In the genomic region with DNA sequence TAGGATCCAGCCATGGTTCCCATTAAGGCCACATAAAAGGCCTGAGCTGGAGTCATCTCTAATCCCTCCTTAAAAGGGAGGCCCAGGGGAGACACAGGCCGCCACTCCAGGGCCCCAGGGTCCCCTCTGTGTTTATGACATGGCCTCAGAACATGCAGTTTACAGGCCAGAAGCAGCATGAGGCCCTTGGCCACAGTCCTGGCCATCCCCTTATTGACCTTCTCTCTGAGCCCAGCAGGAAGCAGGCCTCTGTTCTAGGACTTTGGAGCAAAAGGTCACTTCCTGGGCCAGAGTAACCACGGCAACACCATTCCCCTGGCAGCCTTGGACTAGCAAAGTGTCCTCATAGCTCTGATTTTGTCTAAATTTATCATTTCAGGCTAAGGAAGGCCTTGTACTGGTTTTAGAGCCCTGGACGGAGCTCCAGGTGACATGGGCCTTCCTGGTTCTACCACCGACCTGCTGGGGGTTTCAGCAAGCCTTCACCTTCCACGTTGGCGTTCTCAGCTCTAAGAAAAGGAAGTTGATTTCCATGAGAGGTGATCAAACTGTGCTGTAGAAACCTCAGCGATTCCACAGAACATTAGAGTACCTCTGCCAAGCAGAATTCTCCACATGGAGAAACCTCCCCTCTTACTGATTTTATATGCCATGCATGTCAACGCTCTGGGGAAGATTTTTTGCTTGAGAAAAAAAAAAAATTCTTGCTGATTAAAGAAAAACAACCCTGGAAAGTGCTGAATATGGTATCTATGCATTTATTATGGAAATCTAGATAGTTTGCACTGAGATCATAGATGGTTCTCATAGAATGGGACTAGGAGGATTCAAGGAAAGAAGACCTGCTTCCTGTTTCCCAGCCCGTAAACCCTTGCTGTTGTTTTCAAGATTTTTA, we compare ENCODE assay signal across 10 cellular contexts. TPM values are rescaled to one million over a fixed set of nuclear protein-coding genes. Genes with fewer than 3 reads are reported as not detected.
A peak's percentile ranks its signal among the peaks of the same experiment; 100 is the strongest.
DNase-seq lines count a peak whose midpoint lies in the region; ATAC-seq, FAIRE-seq and TF ChIP-seq lines count a peak whose summit lies in the region.
"Had no signal": no experiment of that assay in that cellular context is flagged by ENCODE, and none has a peak within 500 bp of the region (broad histone marks: within the 10 kb centered on the region; RNA-seq: fewer than 3 reads in every experiment).

No MANE protein-coding gene starts in this region.

- H3K27me3 ChIP-seq in endothelial cell of umbilical vein (ENCODE audit: control insufficient read depth in 2 of 2, insufficient read depth in 2 of 2, low read length in 2 of 2), result no peaks in the 10 kb centered on the region

- no peaks in the 10 kb centered on the region for H3K9me3 ChIP-seq in endothelial cell of umbilical vein (replicated peaks; ENCODE audit: control insufficient read depth, insufficient read depth, low read length)

- peak; percentile 72 for FAIRE-seq in endothelial cell of umbilical vein (lab: Jason Lieb, UNC)

- CTCF ChIA-PET in activated CD8-positive, alpha-beta T cell treated with anti-CD3 and anti-CD28 coated beads, Interleukin-2, amount 10 ng/mL, durations not matched to agents 7 days and 5 days (lab: Charles Lee), result interaction anchor here (2.9 kb wide), 1 partner anchor 54 kb away, joined by 12 read pairs; the partner anchor contains the start of gene HS1BP3
- CTCF ChIA-PET in activated CD8-positive, alpha-beta T cell treated with anti-CD3 and anti-CD28 coated beads for 36 hours (lab: Charles Lee), result no interaction called here
- CTCF ChIA-PET in endothelial cell of umbilical vein (lab: Charles Lee), result interaction anchor here (1.7 to 4.3 kb wide), 8 partner anchors 10 to 153 kb away, joined by 5 to 23 read pairs (median 10); no protein-coding TSS in a partner anchor

- dilution Hi-C loops in endothelial cell of umbilical vein (cut with MboI; ENCODE audit: extremely low pct_ligation_motif_present, low sequenced_read_pairs), result no loop called here

- TF ChIP-seq CTCF in activated CD8-positive, alpha-beta T cell treated with anti-CD3 and anti-CD28 coated beads for 36 hours (IDR thresholded peaks at IDR 0.05), result no peak
- TF ChIP-seq CTCF in endothelial cell of umbilical vein (IDR thresholded peaks at IDR 0.05; ENCODE audit: extremely low read depth in 1 of 2, insufficient read depth in 1 of 2, low read depth in 1 of 2, low read length in 2 of 2) (no peak), type B pancreatic cell (conservative IDR thresholded peaks at IDR 0.05) (no peak)

- peak overlapping the region; percentile 71 for H3K27ac Mint-ChIP-seq in activated CD8-positive, alpha-beta T cell treated with anti-CD3 and anti-CD28 coated beads, Interleukin-2, amount 10 ng/mL, durations not matched to agents 7 days and 5 days
- no peak overlapping the region for H3K27ac Mint-ChIP-seq in activated CD8-positive, alpha-beta T cell treated with anti-CD3 and anti-CD28 coated beads for 36 hours
- peak overlapping the region; percentile 33 for H3K27ac Mint-ChIP-seq in type B pancreatic cell

- H3K4me1 Mint-ChIP-seq in activated CD8-positive, alpha-beta T cell treated with anti-CD3 and anti-CD28 coated beads, Interleukin-2, amount 10 ng/mL, durations not matched to agents 7 days and 5 days (ENCODE audit: low read depth), result peaks cover 20% of the 10 kb centered on the region
- peaks cover 11% of the 10 kb centered on the region for H3K4me1 Mint-ChIP-seq in activated CD8-positive, alpha-beta T cell treated with anti-CD3 and anti-CD28 coated beads for 36 hours (ENCODE audit: low read depth)
- peaks cover 47% of the 10 kb centered on the region for H3K4me1 Mint-ChIP-seq in type B pancreatic cell (ENCODE audit: unreplicated experiment)

- peak overlapping the region; percentile 26 for H3K9ac ChIP-seq in endothelial cell of umbilical vein (replicated peaks; ENCODE audit: extremely low read depth, insufficient read depth, low read length)

- no peaks in the 10 kb centered on the region for H3K36me3 ChIP-seq in endothelial cell of umbilical vein (ENCODE audit: control insufficient read depth in 2 of 2, extremely low read depth in 1 of 2, insufficient read depth in 2 of 2, low read length in 2 of 2)

- TF ChIP-seq POLR2A in endothelial cell of umbilical vein (IDR thresholded peaks at IDR 0.05; ENCODE audit: low read depth, low read length), result no peak

- no TSS peak for BruUV-seq in endothelial cell of umbilical vein (replicated peaks; lab: Mats Ljungman, UMichigan)

- H3K36me3 Mint-ChIP-seq in activated CD8-positive, alpha-beta T cell treated with anti-CD3 and anti-CD28 coated beads, Interleukin-2, amount 10 ng/mL, durations not matched to agents 7 days and 5 days (ENCODE audit: low read depth), result no peaks in the 10 kb centered on the region
- H3K36me3 Mint-ChIP-seq in activated CD8-positive, alpha-beta T cell treated with anti-CD3 and anti-CD28 coated beads for 36 hours (ENCODE audit: low read depth), result no peaks in the 10 kb centered on the region
- H3K36me3 Mint-ChIP-seq in type B pancreatic cell, result no peaks in the 10 kb centered on the region

- ATAC-seq in activated CD8-positive, alpha-beta T cell treated with anti-CD3 and anti-CD28 coated beads, Interleukin-2, amount 10 ng/mL, durations not matched to agents 7 days and 5 days, result no peak
- ATAC-seq in activated CD8-positive, alpha-beta T cell treated with anti-CD3 and anti-CD28 coated beads for 36 hours, result no peak
- ATAC-seq in GM21390 (IDR thresholded peaks at IDR 0.05; ENCODE audit: unreplicated experiment), result no peak
- no peak for ATAC-seq in GM21526 (IDR thresholded peaks at IDR 0.05; ENCODE audit: low FRiP score, unreplicated experiment)

- no peak for DNase-seq in activated CD8-positive, alpha-beta T cell treated with anti-CD3 and anti-CD28 coated beads, Interleukin-2, amount 10 ng/mL, durations not matched to agents 7 days and 5 days
- no peak for DNase-seq in activated CD8-positive, alpha-beta T cell treated with anti-CD3 and anti-CD28 coated beads for 36 hours
- DNase-seq in endothelial cell of umbilical vein (ENCODE audit: low read depth, low spot score), result peak; percentile 83
- peak; percentile 71 for DNase-seq in mucosa of gallbladder (ENCODE audit: low spot score)
- DNase-seq in type B pancreatic cell (ENCODE audit: extremely low spot score, unreplicated experiment), result no peak
- DNase-seq in DMS114 treated with DMSO at 0.1 percent for 48 hours (lab: John Stamatoyannopoulos, UW; ENCODE audit: unreplicated experiment), result no peak
- DNase-seq: activated gamma-delta T cell, OCI-M1 had no signal

- H3K27ac ChIP-seq in endothelial cell of umbilical vein (ENCODE audit: insufficient read depth, low read depth, low read length), result peak overlapping the region; percentile 95

- no peak overlapping the region for H3K4me3 ChIP-seq in endothelial cell of umbilical vein (replicated peaks in 1 of 3; ENCODE audit: insufficient read depth in 1 of 3, low read depth in 1 of 3, low read length in 3 of 3)

- intact Hi-C loops in activated CD8-positive, alpha-beta T cell treated with anti-CD3 and anti-CD28 coated beads for 36 hours (cut with micrococcal nuclease), result no loop called here
- intact Hi-C loops in endothelial cell of umbilical vein (cut with micrococcal nuclease), result loop anchor here (1.0 kb wide), 7 partner anchors 13 to 145 kb away; no protein-coding TSS in a partner anchor

- H3K27me3 Mint-ChIP-seq in activated CD8-positive, alpha-beta T cell treated with anti-CD3 and anti-CD28 coated beads, Interleukin-2, amount 10 ng/mL, durations not matched to agents 7 days and 5 days (ENCODE audit: low read depth), result no peaks in the 10 kb centered on the region
- no peaks in the 10 kb centered on the region for H3K27me3 Mint-ChIP-seq in activated CD8-positive, alpha-beta T cell treated with anti-CD3 and anti-CD28 coated beads for 36 hours
- no peaks in the 10 kb centered on the region for H3K27me3 Mint-ChIP-seq in type B pancreatic cell

- H2AFZ ChIP-seq in endothelial cell of umbilical vein (ENCODE audit: low read depth, low read length), result peak overlapping the region; percentile 35

- H3K79me2 ChIP-seq in endothelial cell of umbilical vein (ENCODE audit: control insufficient read depth, insufficient read depth, low read length), result no peaks in the 10 kb centered on the region

- H3K9me3 Mint-ChIP-seq in activated CD8-positive, alpha-beta T cell treated with anti-CD3 and anti-CD28 coated beads, Interleukin-2, amount 10 ng/mL, durations not matched to agents 7 days and 5 days (ENCODE audit: insufficient read depth), result no peaks in the 10 kb centered on the region
- H3K9me3 Mint-ChIP-seq in activated CD8-positive, alpha-beta T cell treated with anti-CD3 and anti-CD28 coated beads for 36 hours, result no peaks in the 10 kb centered on the region
- H3K9me3 Mint-ChIP-seq in type B pancreatic cell, result peaks cover 4% of the 10 kb centered on the region

- peak overlapping the region; percentile 15 for H3K4me2 ChIP-seq in endothelial cell of umbilical vein (ENCODE audit: insufficient read depth, low read length)

- no peaks in the 10 kb centered on the region for H3K9me1 ChIP-seq in endothelial cell of umbilical vein (replicated peaks; ENCODE audit: control insufficient read depth, extremely low read depth, insufficient read depth, low read length)

- POLR2A ChIA-PET in activated CD8-positive, alpha-beta T cell treated with anti-CD3 and anti-CD28 coated beads, Interleukin-2, amount 10 ng/mL, durations not matched to agents 7 days and 5 days (lab: Charles Lee), result no interaction called here
- POLR2A ChIA-PET in activated CD8-positive, alpha-beta T cell treated with anti-CD3 and anti-CD28 coated beads for 36 hours (lab: Charles Lee), result no interaction called here
- POLR2A ChIA-PET in endothelial cell of umbilical vein (lab: Charles Lee), result interaction anchor here (0.7 to 4.0 kb wide), 6 partner anchors 13 to 150 kb away, joined by 4 to 38 read pairs (median 12); partner anchors contain the start of gene RHOB

- peaks cover 61% of the 10 kb centered on the region for H3K4me1 ChIP-seq in endothelial cell of umbilical vein (ENCODE audit: control insufficient read depth, extremely low read depth, insufficient read depth, low read length)

- H4K20me1 ChIP-seq in endothelial cell of umbilical vein (replicated peaks; ENCODE audit: control insufficient read depth, extremely low read depth, insufficient read depth, low read length), result no peaks in the 10 kb centered on the region

- no peak overlapping the region for H3K4me3 Mint-ChIP-seq in activated CD8-positive, alpha-beta T cell treated with anti-CD3 and anti-CD28 coated beads, Interleukin-2, amount 10 ng/mL, durations not matched to agents 7 days and 5 days
- H3K4me3 Mint-ChIP-seq in activated CD8-positive, alpha-beta T cell treated with anti-CD3 and anti-CD28 coated beads for 36 hours, result no peak overlapping the region
- H3K4me3 Mint-ChIP-seq in type B pancreatic cell, result no peak overlapping the region

RNA-seq across cellular contexts. Expression of gene HS1BP3, which starts 53.7 kb away (rescaled TPM):
- total RNA-seq in activated CD8-positive, alpha-beta T cell treated with anti-CD3 and anti-CD28 coated beads, Interleukin-2, amount 10 ng/mL, durations not matched to agents 7 days and 5 days, result 10 to 100 TPM; 10.5 to 11.2 TPM
- total RNA-seq in activated CD8-positive, alpha-beta T cell treated with anti-CD3 and anti-CD28 coated beads for 36 hours, result 1 to 10 TPM; 6.5 to 7.9 TPM
- total RNA-seq in endothelial cell of umbilical vein (27.8 and 33.1 TPM in 2 replicates), mucosa of gallbladder (50.3 TPM), type B pancreatic cell (ENCODE audit: low replicate concordance) (22.1 and 24.3 TPM in 2 replicates)
- polyA plus RNA-seq in endothelial cell of umbilical vein, result 27.4 and 36.3 TPM in 2 replicates
- 17.0 and 22.6 TPM in 2 replicates for polyA plus RNA-seq in endothelial cell of umbilical vein (2011; cell fraction: cytosol; rRNA removed)
- polyA plus RNA-seq in endothelial cell of umbilical vein (2011; cell fraction: nucleus; rRNA removed), result 42.4 and 48.5 TPM in 2 replicates
- 19.9 and 37.4 TPM in 2 replicates for polyA plus RNA-seq in endothelial cell of umbilical vein (2012)
- 22.4 and 24.7 TPM in 2 replicates for polyA minus RNA-seq in endothelial cell of umbilical vein
- 7.2 TPM for polyA minus RNA-seq in endothelial cell of umbilical vein (2011; cell fraction: cytosol; rRNA and poly(A)+ RNA removed)
- polyA minus RNA-seq in endothelial cell of umbilical vein (2011; cell fraction: nucleus; rRNA and poly(A)+ RNA removed), result 26.3 and 35.3 TPM in 2 replicates

Comparison
In these comparisons a context has a peak if more than half of its experiments do, and no peak if none do; other contexts are left out.
1. DNase-seq: peak in endothelial cell of umbilical vein (single experiment) and mucosa of gallbladder (single experiment); none in activated CD8-positive, alpha-beta T cell treated with anti-CD3 and anti-CD28 coated beads, Interleukin-2, amount 10 ng/mL, durations not matched to agents 7 days and 5 days (single experiment), activated CD8-positive, alpha-beta T cell treated with anti-CD3 and anti-CD28 coated beads for 36 hours (single experiment), type B pancreatic cell (single experiment) and DMS114 treated with DMSO at 0.1 percent for 48 hours (single experiment).